ENCODE assay signal across 21 cellular contexts in genomic region chr1:203196371-203196770, GRCh38. TPM values are rescaled to one million over a fixed set of nuclear protein-coding genes. Genes with fewer than 3 reads are reported as not detected.
DNase-seq lines count a peak whose midpoint lies in the region; ATAC-seq and TF ChIP-seq lines count a peak whose summit lies in the region.
"Had no signal": no experiment of that assay in that cellular context is flagged by ENCODE, and none has a peak within 500 bp of the region (broad histone marks: within the 10 kb centered on the region; RNA-seq: fewer than 3 reads in every experiment).

No MANE protein-coding gene starts in this region.

- H3K9me3 ChIP-seq in esophagus muscularis mucosa, result no peaks in the 10 kb centered on the region
- H3K9me3 ChIP-seq: SJSA1, tibial nerve had no signal

- POLR2A ChIA-PET in BJ (lab: Charles Lee), result no interaction called here

- TF ChIP-seq EP300 in esophagus muscularis mucosa (IDR thresholded peaks at IDR 0.05), result no peak

- H3K27me3 ChIP-seq in BJ (ENCODE audit: control insufficient read depth, insufficient read depth, low read length) (no peaks in the 10 kb centered on the region), foreskin keratinocyte (peaks cover 11% of the 10 kb centered on the region), esophagus muscularis mucosa (peaks cover 0 to 2% (median 0%) of the 10 kb centered on the region in 4 donors)
- H3K27me3 ChIP-seq: tibial nerve had no signal

- ATAC-seq in sciatic nerve (no peak), foreskin keratinocyte (no peak)
- ATAC-seq: effector memory CD8-positive, alpha-beta T cell had no signal

- intact Hi-C loops in sciatic nerve (cut with DNase I) (no loop called here), esophagus muscularis mucosa (cut with DNase I) (no loop called here)

- TF ChIP-seq POLR2A in esophagus muscularis mucosa (IDR thresholded peaks at IDR 0.05; ENCODE audit: low read depth), result no peak

- H3K27ac ChIP-seq in foreskin keratinocyte, result no peak overlapping the region
- H3K27ac ChIP-seq in esophagus muscularis mucosa (replicated peaks in 1 of 4), result no peak overlapping the region
- H3K27ac ChIP-seq: PC-9, SJSA1 had no signal

- 88% methylated on average over 3 of the region's 3 CpGs for WGBS in esophagus muscularis mucosa

- CTCF ChIA-PET in BJ (lab: Yijun Ruan, JAX), result interaction anchor here (1.5 to 3.4 kb wide), 4 partner anchors 20 to 157 kb away, joined by 4 to 17 read pairs (median 10); no protein-coding TSS in a partner anchor

- no peak for DNase-seq in BJ (ENCODE audit: low read depth)
- DNase-seq in RPMI7951 (ENCODE audit: low read depth), result peak; percentile 14
- DNase-seq in fibroblast of the aortic adventitia (ENCODE audit: low read depth), result peak; percentile 20
- DNase-seq in sciatic nerve (ENCODE audit: low spot score), result peak; percentile 28
- DNase-seq in foreskin keratinocyte, result no peak
- DNase-seq in esophagus muscularis mucosa (ENCODE audit: extremely low spot score), result no peak
- no peak for DNase-seq in globus pallidus (ENCODE audit: low spot score)
- DNase-seq in HuH-7.5 (ENCODE audit: low spot score), result no peak
- DNase-seq: activated CD4-positive, alpha-beta T cell treated with anti-CD3 and anti-CD28 coated beads for 4 hours; effector memory CD8-positive, alpha-beta T cell; hippocampal formation; Karpas-422; NCI-H2171; NCI-H774; PC-9; stimulated activated naive CD4-positive, alpha-beta T cell treated with Interleukin-2 at 50 U/mL for 16 hours; T-helper 9 cell had no signal

- H3K4me3 ChIP-seq in BJ (ENCODE audit: low read depth, low read length), result no peak overlapping the region
- H3K4me3 ChIP-seq in fibroblast of the aortic adventitia (ENCODE audit: low read depth, low read length), result no peak overlapping the region
- no peak overlapping the region for H3K4me3 ChIP-seq in esophagus muscularis mucosa
- H3K4me3 ChIP-seq: PC-9, SJSA1, tibial nerve had no signal

- H3K4me1 ChIP-seq in foreskin keratinocyte (no peaks in the 10 kb centered on the region), esophagus muscularis mucosa (peaks cover 5 to 22% (median 12%) of the 10 kb centered on the region in 4 donors)
- H3K4me1 ChIP-seq: SJSA1 had no signal

- TF ChIP-seq CTCF in BJ (IDR thresholded peaks at IDR 0.05; ENCODE audit: insufficient read depth, low read depth, low read length) (0 out of 2 replicates have a peak, but pooled peaks have one; percentile 16), fibroblast of the aortic adventitia (IDR thresholded peaks at IDR 0.05; ENCODE audit: insufficient read depth, low read length) (peak; percentile 21), foreskin keratinocyte (conservative IDR thresholded peaks at IDR 0.05) (no peak), esophagus muscularis mucosa (IDR thresholded peaks at IDR 0.05) (no peak)

- H3K36me3 ChIP-seq in BJ (ENCODE audit: control insufficient read depth, insufficient read depth, low read length), result no peaks in the 10 kb centered on the region
- no peaks in the 10 kb centered on the region for H3K36me3 ChIP-seq in esophagus muscularis mucosa
- H3K36me3 ChIP-seq: SJSA1, tibial nerve had no signal

RNA-seq across cellular contexts. Expression of gene CHI3L1, which starts 9.9 kb away (rescaled TPM):
- 0.10 and 0.20 TPM in 2 replicates for polyA plus RNA-seq in BJ (2011; rRNA removed)
- polyA minus RNA-seq in BJ (2011; rRNA and poly(A)+ RNA removed), result not detected in 2 replicates
- total RNA-seq in RPMI7951 (2014; rRNA removed; shearing (Covaris generic)), result not detected in 2 replicates
- 3.0 and 5.5 TPM in 2 replicates for total RNA-seq in fibroblast of the aortic adventitia (ENCODE audit: low replicate concordance)
- 37.0 TPM for total RNA-seq in sciatic nerve
- not detected in 2 replicates for total RNA-seq in foreskin keratinocyte
- polyA plus RNA-seq in foreskin keratinocyte, result not detected in 2 replicates
- 1 to 10 TPM in 3 of 4 donors, not detected in 1; 1.3 to 2.1 (median 1.7) TPM for total RNA-seq in esophagus muscularis mucosa
- total RNA-seq: Daoy, PC-9, SJSA1 had no signal

RNA-seq across cellular contexts. Expression of gene MYBPH, which starts 20.7 kb away (rescaled TPM):
- not detected in 2 replicates for polyA plus RNA-seq in BJ (2011; rRNA removed)
- not detected in 2 replicates for polyA minus RNA-seq in BJ (2011; rRNA and poly(A)+ RNA removed)
- total RNA-seq in RPMI7951 (2014; rRNA removed; shearing (Covaris generic)), result 0.48 and 1.4 TPM in 2 replicates
- total RNA-seq in fibroblast of the aortic adventitia (ENCODE audit: low replicate concordance), result 0.08 TPM in 1 of 2 replicates, not detected in the other
- not detected for total RNA-seq in sciatic nerve
- total RNA-seq in foreskin keratinocyte, result not detected in 2 replicates
- not detected in 2 replicates for polyA plus RNA-seq in foreskin keratinocyte
- not detected for total RNA-seq in esophagus muscularis mucosa
- total RNA-seq: Daoy, mesothelial cell of epicardium, PC-9, SJSA1, tibial nerve had no signal

RNA-seq across cellular contexts. Expression of gene CHIT1, which starts 33.1 kb away (rescaled TPM):
- not detected in 2 replicates for polyA plus RNA-seq in BJ (2011; rRNA removed)
- not detected in 2 replicates for polyA minus RNA-seq in BJ (2011; rRNA and poly(A)+ RNA removed)
- total RNA-seq in RPMI7951 (2014; rRNA removed; shearing (Covaris generic)), result not detected in 2 replicates
- not detected in 2 replicates for total RNA-seq in fibroblast of the aortic adventitia (ENCODE audit: low replicate concordance)
- 0.22 TPM for total RNA-seq in sciatic nerve
- total RNA-seq in foreskin keratinocyte, result not detected in 2 replicates
- polyA plus RNA-seq in foreskin keratinocyte, result not detected in 2 replicates
- total RNA-seq in esophagus muscularis mucosa, result under 1 TPM in 3 of 4 donors, not detected in 1; 0.11 to 0.26 (median 0.17) TPM
- total RNA-seq: Daoy, PC-9, SJSA1 had no signal

Comparison
In these comparisons a context has a peak if more than half of its experiments do, and no peak if none do; other contexts are left out.
1. DNase-seq: peak in RPMI7951 (single experiment), fibroblast of the aortic adventitia (single experiment) and sciatic nerve (single experiment); none in BJ (single experiment), foreskin keratinocyte (0 of 2), esophagus muscularis mucosa (single experiment), globus pallidus (single experiment) and HuH-7.5 (single experiment).
2. CTCF ChIP-seq: peak in BJ (single experiment) and fibroblast of the aortic adventitia (single experiment); none in foreskin keratinocyte (single experiment) and esophagus muscularis mucosa (0 of 3).